In genomic region chrX:97159916-97160800, GRCh38 we compare ENCODE assay signal across 20 cellular contexts.
A peak's percentile ranks its signal among the peaks of the same experiment; 100 is the strongest.
DNase-seq lines count a peak whose midpoint lies in the region; ATAC-seq and TF ChIP-seq lines count a peak whose summit lies in the region.
"Had no signal": no experiment of that assay in that cellular context is flagged by ENCODE, and none has a peak within 500 bp of the region (broad histone marks: within the 10 kb centered on the region; RNA-seq: fewer than 3 reads in every experiment).

No MANE protein-coding gene starts in this region.

- H3K4me1 Mint-ChIP-seq in endodermal cell (peaks cover 47% of the 10 kb centered on the region), type B pancreatic cell (ENCODE audit: unreplicated experiment) (peaks cover 13% of the 10 kb centered on the region)
- no peaks in the 10 kb centered on the region for H3K4me1 Mint-ChIP-seq in activated T-cell treated with anti-CD3 and anti-CD28 coated beads, Interleukin-2, amount 50 U/mL, for 72 hours (ENCODE audit: low read depth)

- H3K4me3 ChIP-seq in HUES6 (ENCODE audit: low read depth, low read length) = peak overlapping the region; percentile 16; the same call in 1 of the 2 replicates
- H3K4me3 ChIP-seq in endodermal cell (ENCODE audit: low read length) = no peak overlapping the region
- H3K4me3 ChIP-seq: BLaER1 treated with 17β-estradiol and CSF1 and Interleukin-3, amounts not matched to agents 10 nM and 100 nM; lung had no signal

- H3K4me3 Mint-ChIP-seq in endodermal cell (peak overlapping the region; percentile 25), type B pancreatic cell (no peak overlapping the region)
- no peak overlapping the region for H3K4me3 Mint-ChIP-seq in activated T-cell treated with anti-CD3 and anti-CD28 coated beads, Interleukin-2, amount 50 U/mL, for 72 hours
- H3K4me3 Mint-ChIP-seq: naive thymus-derived CD8-positive, alpha-beta T cell; T-helper 1 cell treated with Interleukin-12 subunit alpha and Interleukin-12 subunit beta and Interleukin-4 antibody, amounts not matched to agents 30 μg/mL and 1 μg/mL, for 36 hours had no signal

- H3K4me1 ChIP-seq in HUES6 (ENCODE audit: control insufficient read depth, insufficient read depth, low read length) = peaks cover 34% of the 10 kb centered on the region
- H3K4me1 ChIP-seq in endodermal cell (ENCODE audit: control insufficient read depth, insufficient read depth, low read length) = no peaks in the 10 kb centered on the region

- WGBS in endodermal cell (ENCODE audit: insufficient coverage in 1 of 2, insufficient read length in 1 of 2), 2 experiments = 14% methylated on average over 4 of the region's 7 CpGs; no CpG with 5 or more reads in 1 of the 2 experiments

- H3K27ac ChIP-seq in HUES6 (ENCODE audit: low read depth, low read length) = no peak overlapping the region
- no peak overlapping the region for H3K27ac ChIP-seq in endodermal cell (ENCODE audit: low read depth, low read length)
- H3K27ac ChIP-seq: BLaER1 treated with 17β-estradiol and CSF1 and Interleukin-3, amounts not matched to agents 10 nM and 100 nM had no signal

- no peaks in the 10 kb centered on the region for H3K36me3 ChIP-seq in HUES6 (ENCODE audit: control insufficient read depth, insufficient read depth, low read length)
- H3K36me3 ChIP-seq in endodermal cell (ENCODE audit: control insufficient read depth, insufficient read depth, low read length) = no peaks in the 10 kb centered on the region

- H3K27me3 ChIP-seq in HUES6 (ENCODE audit: control insufficient read depth, insufficient read depth, low read length) (no peaks in the 10 kb centered on the region), endodermal cell (ENCODE audit: control insufficient read depth, insufficient read depth, low read length, poor library complexity, severe bottlenecking) (no peaks in the 10 kb centered on the region)

- H3K36me3 Mint-ChIP-seq in endodermal cell (ENCODE audit: low read depth) (no peaks in the 10 kb centered on the region), type B pancreatic cell (no peaks in the 10 kb centered on the region)
- no peaks in the 10 kb centered on the region for H3K36me3 Mint-ChIP-seq in activated T-cell treated with anti-CD3 and anti-CD28 coated beads, Interleukin-2, amount 50 U/mL, for 72 hours (ENCODE audit: insufficient read depth in 2 of 2)

- TF ChIP-seq CTCF in endodermal cell (conservative IDR thresholded peaks at IDR 0.05) (no peak), type B pancreatic cell (conservative IDR thresholded peaks at IDR 0.05) (no peak)

- H3K27ac Mint-ChIP-seq in endodermal cell (peak overlapping the region; percentile 94), type B pancreatic cell (peak overlapping the region; percentile 63)
- no peak overlapping the region for H3K27ac Mint-ChIP-seq in activated T-cell treated with anti-CD3 and anti-CD28 coated beads, Interleukin-2, amount 50 U/mL, for 72 hours
- H3K27ac Mint-ChIP-seq: progenitor cell of endocrine pancreas; T-helper 1 cell treated with Interleukin-12 subunit alpha and Interleukin-12 subunit beta and Interleukin-4 antibody, amounts not matched to agents 30 μg/mL and 1 μg/mL, for 36 hours had no signal

- H3K9me3 Mint-ChIP-seq in endodermal cell = no peaks in the 10 kb centered on the region
- H3K9me3 Mint-ChIP-seq in type B pancreatic cell = no peaks in the 10 kb centered on the region
- H3K9me3 Mint-ChIP-seq in activated T-cell treated with anti-CD3 and anti-CD28 coated beads, Interleukin-2, amount 50 U/mL, for 72 hours = no peaks in the 10 kb centered on the region
- H3K9me3 Mint-ChIP-seq: T-helper 1 cell treated with Interleukin-12 subunit alpha and Interleukin-12 subunit beta and Interleukin-4 antibody, amounts not matched to agents 30 μg/mL and 1 μg/mL, for 36 hours had no signal

- H3K9ac ChIP-seq in HUES6 (ENCODE audit: low read length) (no peak overlapping the region), endodermal cell (ENCODE audit: extremely low read depth, low read length, poor library complexity, severe bottlenecking) (no peak overlapping the region)
- H3K9ac ChIP-seq: BLaER1 treated with 17β-estradiol and CSF1 and Interleukin-3, amounts not matched to agents 10 nM and 100 nM had no signal

- H3K9me3 ChIP-seq in HUES6 (ENCODE audit: control insufficient read depth, insufficient read depth, low read depth, low read length) = no peaks in the 10 kb centered on the region
- no peaks in the 10 kb centered on the region for H3K9me3 ChIP-seq in endodermal cell (ENCODE audit: control insufficient read depth, low read length)
- H3K9me3 ChIP-seq: BLaER1 treated with 17β-estradiol and CSF1 and Interleukin-3, amounts not matched to agents 10 nM and 100 nM had no signal

- peak; percentile 68 for ATAC-seq in left lobe of liver
- ATAC-seq in GM18873 (IDR thresholded peaks at IDR 0.05; ENCODE audit: low FRiP score, unreplicated experiment) = no peak
- no peak for ATAC-seq in activated T-cell treated with anti-CD3 and anti-CD28 coated beads, Interleukin-2, amount 50 U/mL, for 72 hours (replicated peaks in 1 of 2)
- ATAC-seq in GM18868 (IDR thresholded peaks at IDR 0.05; ENCODE audit: unreplicated experiment) = no peak
- ATAC-seq: naive thymus-derived CD8-positive, alpha-beta T cell; Right ventricle myocardium inferior had no signal

- peak; percentile 66 for DNase-seq in endodermal cell
- no peak for DNase-seq in left lobe of liver (ENCODE audit: low spot score)
- no peak for DNase-seq in type B pancreatic cell (ENCODE audit: extremely low spot score, unreplicated experiment)
- no peak for DNase-seq in activated T-cell treated with anti-CD3 and anti-CD28 coated beads, Interleukin-2, amount 50 U/mL, for 72 hours
- DNase-seq: activated CD4-positive, CD25-positive, alpha-beta regulatory T cell; activated effector memory CD4-positive, alpha-beta T cell treated with anti-CD3 and anti-CD28 coated beads, Interleukin-2, amount 50 U/mL, for 16 hours; amniotic stem cell; caudate nucleus; DMS79 treated with DMSO at 0.1 percent for 48 hours; effector CD8-positive, alpha-beta T cell; naive thymus-derived CD8-positive, alpha-beta T cell; NCI-H2029 had no signal

- H3K27me3 Mint-ChIP-seq in endodermal cell (ENCODE audit: insufficient read depth) = no peaks in the 10 kb centered on the region
- no peaks in the 10 kb centered on the region for H3K27me3 Mint-ChIP-seq in type B pancreatic cell
- H3K27me3 Mint-ChIP-seq in activated T-cell treated with anti-CD3 and anti-CD28 coated beads, Interleukin-2, amount 50 U/mL, for 72 hours (ENCODE audit: low read depth) = peaks cover 14% of the 10 kb centered on the region
- H3K27me3 Mint-ChIP-seq: naive thymus-derived CD8-positive, alpha-beta T cell; progenitor cell of endocrine pancreas had no signal
